In the genomic region with DNA sequence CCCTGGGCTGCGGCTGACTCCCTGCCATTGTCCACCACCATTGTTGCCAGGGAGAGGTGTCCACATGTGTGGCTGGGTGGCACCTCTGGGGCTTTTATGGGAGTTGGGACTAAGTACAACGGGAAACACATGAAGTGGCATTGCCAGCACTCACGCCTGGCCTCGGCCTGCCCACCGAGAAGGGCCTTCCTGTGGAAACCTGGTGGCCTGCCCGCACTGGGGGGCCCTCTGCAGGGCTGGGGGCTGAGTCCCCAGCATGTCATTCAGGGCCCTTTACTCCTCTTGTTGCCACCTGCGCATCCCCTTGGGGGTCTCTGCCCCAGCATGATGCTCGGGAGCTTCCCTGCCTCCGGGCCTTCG, we compare ENCODE assay signal across 16 cellular contexts. TPM values are rescaled to one million over a fixed set of nuclear protein-coding genes. Genes with fewer than 3 reads are reported as not detected.
A peak's percentile ranks its signal among the peaks of the same experiment; 100 is the strongest.
DNase-seq lines count a peak whose midpoint lies in the region; ATAC-seq, FAIRE-seq and TF ChIP-seq lines count a peak whose summit lies in the region.
"Had no signal": no experiment of that assay in that cellular context is flagged by ENCODE, and none has a peak within 500 bp of the region (broad histone marks: within the 10 kb centered on the region; RNA-seq: fewer than 3 reads in every experiment).

No MANE protein-coding gene starts in this region.

- H3K27me3 Mint-ChIP-seq in activated CD4-positive, alpha-beta T cell treated with anti-CD3 and anti-CD28 coated beads for 36 hours, result no peaks in the 10 kb centered on the region
- H3K27me3 Mint-ChIP-seq in activated naive CD8-positive, alpha-beta T cell, result no peaks in the 10 kb centered on the region

- no peak overlapping the region for H3K4me3 ChIP-seq in HL-60 (replicated peaks; ENCODE audit: insufficient read depth, low read length)
- H3K4me3 ChIP-seq in small intestine (ENCODE audit: low read depth in 1 of 2, low read length in 2 of 2), result no peak overlapping the region
- H3K4me3 ChIP-seq in HAP-1, result no peak overlapping the region
- no peak overlapping the region for H3K4me3 ChIP-seq in trophoblast cell (ENCODE audit: low read depth, low read length)
- H3K4me3 ChIP-seq: sigmoid colon had no signal

- H2AFZ ChIP-seq in trophoblast cell (ENCODE audit: insufficient read depth, low read length, poor library complexity), result no peak overlapping the region

- intact Hi-C loops in activated CD4-positive, alpha-beta T cell treated with anti-CD3 and anti-CD28 coated beads for 36 hours (cut with DNase I, micrococcal nuclease), result loop anchor here (1.0 to 5.0 kb wide), 11 partner anchors 10 to 1348 kb away; a partner anchor contains a TSS

- H3K9ac ChIP-seq in trophoblast cell (ENCODE audit: low read length), result no peak overlapping the region

- WGBS in small intestine, 3 donors, result 76 to 94% (median 80%) methylated on average over 10 of the region's 10 CpGs
- WGBS in trophoblast cell (ENCODE audit: extremely low coverage, insufficient coverage, insufficient read length), result no CpG with 5 or more reads among the region's 10 CpGs

- H3K36me3 Mint-ChIP-seq in activated CD4-positive, alpha-beta T cell treated with anti-CD3 and anti-CD28 coated beads for 36 hours (ENCODE audit: low read depth), result peaks cover 43% of the 10 kb centered on the region
- H3K36me3 Mint-ChIP-seq in activated naive CD8-positive, alpha-beta T cell, result peaks cover 7% of the 10 kb centered on the region

- no peaks in the 10 kb centered on the region for H3K4me1 ChIP-seq in small intestine (ENCODE audit: control insufficient read depth in 2 of 2, insufficient read depth in 1 of 2, low read depth in 1 of 2, low read length in 1 of 2)
- H3K4me1 ChIP-seq in HAP-1, result no peaks in the 10 kb centered on the region
- peaks cover 0 to 2% of the 10 kb centered on the region in 2 experiments for H3K4me1 ChIP-seq in trophoblast cell (ENCODE audit: control insufficient read depth in 1 of 2, insufficient read depth in 2 of 2, low read length in 2 of 2)
- H3K4me1 ChIP-seq: sigmoid colon had no signal

- DNase-seq in activated CD4-positive, alpha-beta T cell treated with anti-CD3 and anti-CD28 coated beads for 36 hours, result peak; percentile 50
- no peak for DNase-seq in activated CD4-positive, alpha-beta T cell treated with anti-CD3 and anti-CD28 coated beads for 4 hours
- DNase-seq in HL-60 (ENCODE audit: low read depth in 1 of 2, low spot score in 1 of 2), result no peak
- no peak for DNase-seq in small intestine
- DNase-seq in HAP-1 (ENCODE audit: low spot score in 2 of 2), result no peak
- DNase-seq in trophoblast cell, result no peak
- DNase-seq: DMS153, HFFc6, nephron progenitor cell, OCI-M1 had no signal

- no peak overlapping the region for H2BK12ac ChIP-seq in trophoblast cell (ENCODE audit: low read length)

- no peak overlapping the region for H3K4ac ChIP-seq in trophoblast cell (ENCODE audit: low read depth, low read length)

- no peak overlapping the region for H4K12ac ChIP-seq in trophoblast cell (ENCODE audit: low read depth, low read length)

- H3K27ac Mint-ChIP-seq in activated CD4-positive, alpha-beta T cell treated with anti-CD3 and anti-CD28 coated beads for 36 hours, result peak overlapping the region; percentile 94
- H3K27ac Mint-ChIP-seq in activated naive CD8-positive, alpha-beta T cell, result peak overlapping the region; percentile 97
- H3K27ac Mint-ChIP-seq: HFFc6, nephron progenitor cell had no signal

- no peak overlapping the region for H3K4me2 ChIP-seq in trophoblast cell (ENCODE audit: low read length)

- H2BK5ac ChIP-seq in trophoblast cell (ENCODE audit: low read depth, low read length, poor library complexity), result no peak overlapping the region

- H3K36me3 ChIP-seq in small intestine (ENCODE audit: control insufficient read depth in 2 of 2, insufficient read depth in 2 of 2, low read length in 2 of 2) (no peaks in the 10 kb centered on the region), HAP-1 (replicated peaks) (no peaks in the 10 kb centered on the region), trophoblast cell (ENCODE audit: control insufficient read depth in 1 of 2, insufficient read depth in 2 of 2, low read length in 2 of 2) (no peaks in the 10 kb centered on the region)
- H3K36me3 ChIP-seq: sigmoid colon, upper lobe of left lung had no signal

- CTCF ChIA-PET in activated CD4-positive, alpha-beta T cell treated with anti-CD3 and anti-CD28 coated beads for 36 hours (lab: Charles Lee), result interaction anchor here (1.0 to 9.4 kb wide), 10 partner anchors 10 to 135 kb away, joined by 3 to 96 read pairs (median 6); no protein-coding TSS in a partner anchor

- H3K9me3 Mint-ChIP-seq in activated CD4-positive, alpha-beta T cell treated with anti-CD3 and anti-CD28 coated beads for 36 hours (ENCODE audit: low read depth), result no peaks in the 10 kb centered on the region
- no peaks in the 10 kb centered on the region for H3K9me3 Mint-ChIP-seq in activated naive CD8-positive, alpha-beta T cell (ENCODE audit: low read depth)
- H3K9me3 Mint-ChIP-seq: HFFc6, nephron progenitor cell had no signal

- no peak overlapping the region for H4K91ac ChIP-seq in trophoblast cell (ENCODE audit: low read depth, low read length)

- H3K18ac ChIP-seq in trophoblast cell (ENCODE audit: low read length), result no peak overlapping the region

- no peak for TF ChIP-seq CTCF in HL-60 (IDR thresholded peaks at IDR 0.05; ENCODE audit: insufficient read depth, low read length)

- H3K27ac ChIP-seq in HL-60 (replicated peaks) (peak overlapping the region; percentile 26; the same call in 1 of the 2 replicates), small intestine (ENCODE audit: low read depth in 1 of 2, low read length in 1 of 2) (peak overlapping the region; percentile 67 to 72), trophoblast cell (ENCODE audit: low read depth, low read length) (no peak overlapping the region)
- H3K27ac ChIP-seq: sigmoid colon had no signal

- H3K79me1 ChIP-seq in trophoblast cell (ENCODE audit: low read length), result no peaks in the 10 kb centered on the region

- H3K23ac ChIP-seq in trophoblast cell (ENCODE audit: low read length), result no peak overlapping the region

- no peak for FAIRE-seq in small intestine (lab: Jason Lieb, UNC)
- FAIRE-seq: A204.1, endometrium had no signal

- H3K9me3 ChIP-seq in small intestine (ENCODE audit: control insufficient read depth, low read depth) (no peaks in the 10 kb centered on the region), HAP-1 (no peaks in the 10 kb centered on the region), trophoblast cell (ENCODE audit: insufficient read depth, low read depth, low read length) (no peaks in the 10 kb centered on the region)
- H3K9me3 ChIP-seq: sigmoid colon, upper lobe of left lung had no signal

- POLR2A ChIA-PET in activated CD4-positive, alpha-beta T cell treated with anti-CD3 and anti-CD28 coated beads for 36 hours (lab: Charles Lee), result interaction anchor here (0.8 to 3.8 kb wide), 9 partner anchors 10 to 72 kb away, joined by 3 to 35 read pairs (median 7); a partner anchor contains a TSS

- H3K4me3 Mint-ChIP-seq in activated CD4-positive, alpha-beta T cell treated with anti-CD3 and anti-CD28 coated beads for 36 hours, result peak overlapping the region; percentile 94
- H3K4me3 Mint-ChIP-seq in activated naive CD8-positive, alpha-beta T cell, result peak overlapping the region; percentile 35
- H3K4me3 Mint-ChIP-seq: HFFc6, nephron progenitor cell had no signal

- ATAC-seq in activated CD4-positive, alpha-beta T cell treated with anti-CD3 and anti-CD28 coated beads for 36 hours, result no peak
- ATAC-seq in HG03135 (IDR thresholded peaks at IDR 0.05; ENCODE audit: unreplicated experiment), result no peak

- no peak overlapping the region for H4K8ac ChIP-seq in trophoblast cell (ENCODE audit: low read depth, low read length)

- in situ Hi-C loops in HAP-1 (cut with MboI; ENCODE audit: low sequenced_read_pairs), result no loop called here

- H3K79me2 ChIP-seq in trophoblast cell (ENCODE audit: control insufficient read depth, insufficient read depth, low read length, poor library complexity), result no peaks in the 10 kb centered on the region

- H2AK5ac ChIP-seq in trophoblast cell (ENCODE audit: low read length), result no peak overlapping the region

- H3K27me3 ChIP-seq in HL-60 (ENCODE audit: insufficient read depth, poor library complexity, severe bottlenecking), result no peaks in the 10 kb centered on the region
- H3K27me3 ChIP-seq in small intestine (ENCODE audit: control insufficient read depth in 2 of 2, insufficient read depth in 2 of 2, low read length in 2 of 2), result peaks cover 0 to 3% of the 10 kb centered on the region in 2 donors
- no peaks in the 10 kb centered on the region for H3K27me3 ChIP-seq in HAP-1 (ENCODE audit: low read depth)
- H3K27me3 ChIP-seq in trophoblast cell (ENCODE audit: insufficient read depth, low read length), result no peaks in the 10 kb centered on the region
- H3K27me3 ChIP-seq: upper lobe of left lung had no signal

- H3K14ac ChIP-seq in trophoblast cell (ENCODE audit: low read length), result no peak overlapping the region

- H2BK120ac ChIP-seq in trophoblast cell (ENCODE audit: insufficient read depth, low read length, poor library complexity), result no peak overlapping the region

- H3K4me1 Mint-ChIP-seq in activated CD4-positive, alpha-beta T cell treated with anti-CD3 and anti-CD28 coated beads for 36 hours, result peaks cover 72% of the 10 kb centered on the region
- H3K4me1 Mint-ChIP-seq in activated naive CD8-positive, alpha-beta T cell (ENCODE audit: low read depth), result peaks cover 78% of the 10 kb centered on the region

RNA-seq across cellular contexts. Expression of a gene that starts 35.5 kb away (rescaled TPM):
- total RNA-seq in activated CD4-positive, alpha-beta T cell treated with anti-CD3 and anti-CD28 coated beads for 36 hours, result 100 to 1,000 TPM; 156 to 167 TPM
- polyA plus RNA-seq in small intestine, result 1 to 10 TPM; 1.1 to 5.4 (median 2.2) TPM
- 0.03 and 0.11 TPM in 2 replicates for polyA plus RNA-seq in trophoblast cell (2013)
- total RNA-seq: HFFc6 had no signal
